In the genomic region with DNA sequence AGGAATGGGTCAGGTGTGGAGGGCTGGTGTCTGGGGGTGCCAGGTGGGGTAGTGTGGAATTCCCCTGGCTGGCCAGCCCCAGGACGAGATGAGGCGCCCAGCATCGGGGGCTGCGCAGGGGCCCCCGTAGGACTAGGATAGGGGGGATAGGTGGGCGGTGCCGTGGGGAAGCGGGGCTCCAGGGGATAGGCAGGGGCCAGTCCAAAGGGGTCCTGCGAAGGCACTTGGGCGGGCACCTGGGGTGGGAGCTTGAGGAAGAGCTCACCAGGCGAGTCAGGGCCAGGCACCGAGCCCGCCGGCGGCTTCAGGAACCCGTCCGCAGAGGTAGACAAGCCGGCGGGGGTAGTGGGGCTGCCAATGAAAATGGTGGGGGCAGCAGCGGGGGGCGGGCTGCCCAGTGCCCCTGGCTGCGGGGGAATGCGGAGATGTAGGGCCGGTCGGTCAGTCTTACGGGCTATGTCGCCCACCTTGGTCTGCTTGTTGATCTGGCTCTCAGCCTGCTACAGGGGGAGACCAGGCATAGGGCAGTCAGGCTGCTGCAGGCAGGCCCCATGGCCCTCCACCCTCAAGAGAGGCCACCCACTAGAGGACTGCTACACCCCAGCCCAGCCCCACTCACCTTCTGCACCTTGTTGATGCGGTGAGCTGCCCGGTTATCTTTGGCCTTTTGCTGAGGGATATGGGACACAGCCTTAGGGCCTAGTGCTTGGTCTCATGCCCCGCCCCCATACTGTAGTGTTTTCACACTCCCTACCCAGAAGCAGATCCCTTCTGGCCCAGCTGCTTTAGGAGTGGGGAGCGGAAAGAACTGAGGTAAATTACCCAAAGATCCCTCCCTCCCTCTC, we compare ENCODE assay signal across 16 cellular contexts. TPM values are rescaled to one million over a fixed set of nuclear protein-coding genes. Genes with fewer than 3 reads are reported as not detected.
DNase-seq lines count a peak whose midpoint lies in the region; ATAC-seq and TF ChIP-seq lines count a peak whose summit lies in the region.
"Had no signal": no experiment of that assay in that cellular context is flagged by ENCODE, and none has a peak within 500 bp of the region (broad histone marks: within the 10 kb centered on the region; RNA-seq: fewer than 3 reads in every experiment).

No MANE protein-coding gene starts in this region.

- no peak overlapping the region for H3K27ac ChIP-seq in CD8-positive, alpha-beta T cell (ENCODE audit: low read depth, low read length)
- no peak overlapping the region for H3K27ac ChIP-seq in PC-3 (ENCODE audit: low read length)

- no peaks in the 10 kb centered on the region for H4K20me1 ChIP-seq in PC-3 (ENCODE audit: low read length)

- no peaks in the 10 kb centered on the region for H3F3A ChIP-seq in PC-3 (ENCODE audit: low read length, unreplicated experiment)

- no peaks in the 10 kb centered on the region for H3K27me3 Mint-ChIP-seq in CD8-positive, alpha-beta T cell (ENCODE audit: low read depth)
- H3K27me3 Mint-ChIP-seq in central memory CD8-positive, alpha-beta T cell: no peaks in the 10 kb centered on the region

- no peaks in the 10 kb centered on the region for H3K4me1 ChIP-seq in CD8-positive, alpha-beta T cell (ENCODE audit: insufficient read depth, low read length)
- no peaks in the 10 kb centered on the region for H3K4me1 ChIP-seq in PC-3 (ENCODE audit: insufficient read depth, low read length)

- POLR2A ChIA-PET in CD8-positive, alpha-beta T cell (lab: Charles Lee): interaction anchor here (0.5 to 1.0 kb wide), 2 partner anchors 11 to 194 kb away, joined by 3 to 6 read pairs; no protein-coding TSS in a partner anchor
- POLR2A ChIA-PET in PC-3 (lab: Charles Lee; ENCODE audit: unreplicated experiment): interaction anchor here (0.6 kb wide), 1 partner anchor 22 kb away, joined by 5 read pairs; no protein-coding TSS in a partner anchor

- no peak for TF ChIP-seq CTCF in CD8-positive, alpha-beta T cell (IDR thresholded peaks at IDR 0.05)
- no peak for TF ChIP-seq CTCF in PC-3 (conservative IDR thresholded peaks at IDR 0.05; ENCODE audit: low read depth, low read length)

- peaks cover 85% of the 10 kb centered on the region for H3K36me3 ChIP-seq in CD8-positive, alpha-beta T cell (ENCODE audit: insufficient read depth, low read length)
- peaks cover 87% of the 10 kb centered on the region for H3K36me3 ChIP-seq in PC-3 (ENCODE audit: low read depth, low read length)

- intact Hi-C loops in CD8-positive, alpha-beta T cell (cut with DNase I, micrococcal nuclease): loop anchor here in 1 of 2 experiments (10.0 kb wide), 1 partner anchor 186 kb away; the partner anchor contains the start of gene DDX23
- intact Hi-C loops in PC-3 (cut with micrococcal nuclease): no loop called here

- peaks cover 90% of the 10 kb centered on the region for H3K36me3 Mint-ChIP-seq in CD8-positive, alpha-beta T cell
- H3K36me3 Mint-ChIP-seq in central memory CD8-positive, alpha-beta T cell (ENCODE audit: insufficient read depth): peaks cover 66% of the 10 kb centered on the region
- peaks cover 92% of the 10 kb centered on the region for H3K36me3 Mint-ChIP-seq in stimulated activated effector memory CD8-positive, alpha-beta T cell treated with anti-CD3 and anti-CD28 coated beads, Interleukin-12 subunit alpha, Interleukin-12 subunit beta, amount 100 ng/mL, for 72 hours

- ATAC-seq in CD8-positive, alpha-beta T cell: no peak
- peak; percentile 26 for ATAC-seq in PC-3
- ATAC-seq in central memory CD8-positive, alpha-beta T cell (replicated peaks; ENCODE audit: extremely low read depth, poor library complexity, severe bottlenecking): no peak
- no peak for ATAC-seq in stimulated activated effector memory CD8-positive, alpha-beta T cell treated with anti-CD3 and anti-CD28 coated beads, Interleukin-12 subunit alpha, Interleukin-12 subunit beta, amount 100 ng/mL, for 72 hours

- no peaks in the 10 kb centered on the region for H3K9me3 Mint-ChIP-seq in CD8-positive, alpha-beta T cell
- H3K9me3 Mint-ChIP-seq in central memory CD8-positive, alpha-beta T cell: no peaks in the 10 kb centered on the region
- H3K9me3 Mint-ChIP-seq in stimulated activated effector memory CD8-positive, alpha-beta T cell treated with anti-CD3 and anti-CD28 coated beads, Interleukin-12 subunit alpha, Interleukin-12 subunit beta, amount 100 ng/mL, for 72 hours: no peaks in the 10 kb centered on the region
- H3K9me3 Mint-ChIP-seq: CD14-positive monocyte had no signal

- H3K4me2 ChIP-seq in PC-3 (ENCODE audit: low read length): no peak overlapping the region

- no peak for DNase-seq in CD8-positive, alpha-beta T cell
- DNase-seq in PC-3 (no peak), Kasumi-1 (lab: John Stamatoyannopoulos, UW) (no peak), NCI-H146 treated with DMSO at 0.1 percent for 48 hours (lab: John Stamatoyannopoulos, UW; ENCODE audit: unreplicated experiment) (no peak), NCI-H1694 treated with DMSO at 0.1 percent for 48 hours (lab: John Stamatoyannopoulos, UW) (no peak)
- no peak for DNase-seq in central memory CD8-positive, alpha-beta T cell (ENCODE audit: low spot score in 2 of 2)
- no peak for DNase-seq in stimulated activated effector memory CD8-positive, alpha-beta T cell treated with anti-CD3 and anti-CD28 coated beads, Interleukin-12 subunit alpha, Interleukin-12 subunit beta, amount 100 ng/mL, for 72 hours (ENCODE audit: low spot score in 2 of 2)
- DNase-seq: DMS79 treated with DMSO at 0.1 percent for 48 hours, HCEC 1CT, NCI-H1105 treated with DMSO at 0.1 percent for 48 hours, NCI-H187, NCI-H2107, NCI-H524, NCI-H82, OCI-M1 had no signal

- H3K9me3 ChIP-seq in CD8-positive, alpha-beta T cell (ENCODE audit: low read length): no peaks in the 10 kb centered on the region
- H3K9me3 ChIP-seq in PC-3 (ENCODE audit: low read length): no peaks in the 10 kb centered on the region

- H3K79me2 ChIP-seq in PC-3 (ENCODE audit: low read length): no peaks in the 10 kb centered on the region

- peak overlapping the region; percentile 13 for H3K27ac Mint-ChIP-seq in CD8-positive, alpha-beta T cell
- peak overlapping the region; percentile 46 for H3K27ac Mint-ChIP-seq in central memory CD8-positive, alpha-beta T cell (ENCODE audit: low read depth)
- H3K27ac Mint-ChIP-seq in stimulated activated effector memory CD8-positive, alpha-beta T cell treated with anti-CD3 and anti-CD28 coated beads, Interleukin-12 subunit alpha, Interleukin-12 subunit beta, amount 100 ng/mL, for 72 hours: peak overlapping the region; percentile 43

- H3K4me3 ChIP-seq in CD8-positive, alpha-beta T cell (ENCODE audit: low read depth, low read length): no peak overlapping the region
- no peak overlapping the region for H3K4me3 ChIP-seq in PC-3 (ENCODE audit: low read length)

- BruUV-seq in PC-3 (replicated peaks; lab: Mats Ljungman, UMichigan): TSS peak; percentile 5

- no peak overlapping the region for H3K4me3 Mint-ChIP-seq in CD8-positive, alpha-beta T cell
- H3K4me3 Mint-ChIP-seq in central memory CD8-positive, alpha-beta T cell: no peak overlapping the region
- no peak overlapping the region for H3K4me3 Mint-ChIP-seq in stimulated activated effector memory CD8-positive, alpha-beta T cell treated with anti-CD3 and anti-CD28 coated beads, Interleukin-12 subunit alpha, Interleukin-12 subunit beta, amount 100 ng/mL, for 72 hours
- H3K4me3 Mint-ChIP-seq: CD14-positive monocyte had no signal

- no peak overlapping the region for H3K9ac ChIP-seq in PC-3 (ENCODE audit: low read length)

- CTCF ChIA-PET in CD8-positive, alpha-beta T cell (lab: Charles Lee): interaction anchor here (0.5 to 4.7 kb wide), 7 partner anchors 10 to 203 kb away, joined by 3 to 28 read pairs (median 3); a partner anchor contains a TSS
- CTCF ChIA-PET in PC-3 (lab: Charles Lee): no interaction called here

- no peaks in the 10 kb centered on the region for H3K9me2 ChIP-seq in PC-3 (replicated peaks; ENCODE audit: low read length)

- no peaks in the 10 kb centered on the region for H3K27me3 ChIP-seq in CD8-positive, alpha-beta T cell (ENCODE audit: insufficient read depth, low read length)
- H3K27me3 ChIP-seq in PC-3 (ENCODE audit: low read length): no peaks in the 10 kb centered on the region

- peaks cover 10% of the 10 kb centered on the region for H3K4me1 Mint-ChIP-seq in CD8-positive, alpha-beta T cell (ENCODE audit: low read depth)
- peaks cover 15% of the 10 kb centered on the region for H3K4me1 Mint-ChIP-seq in central memory CD8-positive, alpha-beta T cell
- H3K4me1 Mint-ChIP-seq in stimulated activated effector memory CD8-positive, alpha-beta T cell treated with anti-CD3 and anti-CD28 coated beads, Interleukin-12 subunit alpha, Interleukin-12 subunit beta, amount 100 ng/mL, for 72 hours: peaks cover 17% of the 10 kb centered on the region
- H3K4me1 Mint-ChIP-seq: CD14-positive monocyte had no signal

- H2AFZ ChIP-seq in PC-3 (ENCODE audit: low read length): no peak overlapping the region

RNA-seq across cellular contexts. Expression of gene KMT2D, which starts 19.3 kb away (rescaled TPM):
- 100 to 1,000 TPM; 112 to 127 TPM for total RNA-seq in CD8-positive, alpha-beta T cell
- 41.9 and 51.7 TPM in 2 replicates for total RNA-seq in PC-3 (2014; rRNA removed)

RNA-seq across cellular contexts. Expression of gene PRKAG1, which starts 22.7 kb away (rescaled TPM):
- total RNA-seq in CD8-positive, alpha-beta T cell: 10 to 100 TPM; 30.2 to 34.3 TPM
- 62.1 and 66.5 TPM in 2 replicates for total RNA-seq in PC-3 (2014; rRNA removed)

RNA-seq across cellular contexts. Expression of gene RHEBL1, which starts 28.5 kb away (rescaled TPM):
- 1 to 10 TPM; 4.7 to 5.6 TPM for total RNA-seq in CD8-positive, alpha-beta T cell
- 4.2 and 5.0 TPM in 2 replicates for total RNA-seq in PC-3 (2014; rRNA removed)

RNA-seq across cellular contexts. Expression of gene DDN, which starts 42.1 kb away (rescaled TPM):
- 1 to 10 TPM; 1.3 TPM for total RNA-seq in CD8-positive, alpha-beta T cell
- total RNA-seq in PC-3 (2014; rRNA removed): 3.5 and 5.6 TPM in 2 replicates

RNA-seq across cellular contexts. Expression of gene DHH, which starts 53.3 kb away (rescaled TPM):
- under 1 TPM; 0.71 to 0.78 TPM for total RNA-seq in CD8-positive, alpha-beta T cell
- total RNA-seq in PC-3 (2014; rRNA removed): 0.04 and 0.23 TPM in 2 replicates
